Comparison of ENCODE assay signal across 23 cellular contexts in the genomic region with DNA sequence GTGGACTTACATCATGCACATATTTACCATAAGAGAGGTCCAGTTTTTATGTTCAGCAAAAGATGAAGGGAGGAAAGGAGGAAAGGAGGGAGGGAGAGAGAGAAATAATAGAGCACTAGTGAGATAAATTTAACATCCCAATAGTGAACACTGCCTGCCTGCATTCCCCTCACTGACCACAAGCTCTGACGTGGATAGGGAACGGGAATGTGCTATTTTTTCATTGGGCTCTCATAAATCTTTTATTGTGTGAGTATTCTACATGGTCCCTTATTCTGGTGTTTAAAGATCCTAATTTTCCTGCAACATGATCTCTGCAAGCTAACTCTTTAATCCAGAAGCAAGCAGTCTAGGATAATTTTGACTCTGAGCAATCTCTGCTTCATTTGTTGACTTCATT.
DNase-seq lines count a peak whose midpoint lies in the region; ATAC-seq, FAIRE-seq and TF ChIP-seq lines count a peak whose summit lies in the region.
"Had no signal": no experiment of that assay in that cellular context is flagged by ENCODE, and none has a peak within 500 bp of the region (broad histone marks: within the 10 kb centered on the region; RNA-seq: fewer than 3 reads in every experiment).

No MANE protein-coding gene starts in this region.

- H3K27ac ChIP-seq in PC-3 (ENCODE audit: low read length) (peak overlapping the region; percentile 90), H1 (ENCODE audit: low read depth, low read length) (no peak overlapping the region)
- H3K27ac ChIP-seq: breast epithelium, epithelial cell of prostate had no signal

- H3K18ac ChIP-seq in H1 (ENCODE audit: extremely low read depth, low read length) = no peak overlapping the region

- H3K4me3 Mint-ChIP-seq in neural crest cell = no peak overlapping the region
- H3K4me3 Mint-ChIP-seq: activated naive CD8-positive, alpha-beta T cell treated with anti-CD3 and anti-CD28 coated beads, Interleukin-2, amount 10 ng/mL, durations not matched to agents 7 days and 5 days; stimulated activated naive CD8-positive, alpha-beta T cell treated with anti-CD3 and anti-CD28 coated beads, Interleukin-15, amount 100 ng/mL, for 72 hours had no signal

- no peak overlapping the region for H2BK5ac ChIP-seq in H1 (ENCODE audit: low read depth, low read length)

- no peak overlapping the region for H2BK120ac ChIP-seq in H1 (replicated peaks; ENCODE audit: low read depth, low read length)

- no peak overlapping the region for H4K8ac ChIP-seq in H1 (ENCODE audit: extremely low read depth, insufficient read depth, low read length)

- peaks cover 10% of the 10 kb centered on the region for H3F3A ChIP-seq in PC-3 (ENCODE audit: low read length, unreplicated experiment)

- TF ChIP-seq POLR2A in H1 (IDR thresholded peaks at IDR 0.05; ENCODE audit: control extremely low read depth in 1 of 2, low read depth in 2 of 2, low read length in 2 of 2) = no peak

- POLR2A ChIA-PET in PC-3 (lab: Charles Lee; ENCODE audit: unreplicated experiment) = no interaction called here
- POLR2A ChIA-PET in H1 (lab: Charles Lee; ENCODE audit: partially characterized antibody) = interaction anchor here (1.9 kb wide), 1 partner anchor 83 kb away, joined by 4 read pairs; a partner anchor contains a TSS

- H3K9me2 ChIP-seq in PC-3 (replicated peaks; ENCODE audit: low read length) = no peaks in the 10 kb centered on the region

- peaks cover 21% of the 10 kb centered on the region for H3K36me3 Mint-ChIP-seq in neural crest cell (ENCODE audit: low read depth)

- H2AFZ ChIP-seq in PC-3 (ENCODE audit: low read length) (0 out of 2 replicates have a peak overlapping the region, but pooled peaks have one; percentile 6), H1 (ENCODE audit: low read length) (no peak overlapping the region)

- CTCF ChIA-PET in PC-3 (lab: Charles Lee) (interaction anchor here (1.0 kb wide), 1 partner anchor 145 kb away, joined by 3 read pairs; no protein-coding TSS in a partner anchor), H1 (lab: Charles Lee; ENCODE audit: partially characterized antibody) (interaction anchor here (1.0 to 1.8 kb wide), 4 partner anchors 10 to 21 kb away, joined by 3 to 5 read pairs (median 3); no protein-coding TSS in a partner anchor)

- no TSS peak for BruUV-seq in PC-3 (replicated peaks; lab: Mats Ljungman, UMichigan)

- H3K27ac Mint-ChIP-seq in neural crest cell (ENCODE audit: unreplicated experiment) = no peak overlapping the region
- H3K27ac Mint-ChIP-seq: activated naive CD8-positive, alpha-beta T cell treated with anti-CD3 and anti-CD28 coated beads, Interleukin-2, amount 10 ng/mL, durations not matched to agents 7 days and 5 days; activated T-helper 2 cell treated with anti-CD3 and anti-CD28 coated beads, Interferon-gamma antibody, Interleukin-2, Interleukin-4, amounts not matched to agents 10 μg/mL and 5 μg/mL and 100 μg/mL, durations not matched to agents 14 hours and 24 hours and 36 hours had no signal

- intact Hi-C loops in PC-3 (cut with micrococcal nuclease) = loop anchor here (1.0 to 10.0 kb wide), 3 partner anchors 34 to 210 kb away; a partner anchor contains a TSS

- H2BK20ac ChIP-seq in H1 (ENCODE audit: low read length) = no peak overlapping the region

- no peak for TF ChIP-seq RAD21 in H1 (IDR thresholded peaks at IDR 0.05 in 1 of 2, conservative IDR thresholded peaks at IDR 0.05 in 1 of 2; ENCODE audit: low read depth in 2 of 2, low read length in 2 of 2)

- TF ChIP-seq CTCF in PC-3 (conservative IDR thresholded peaks at IDR 0.05; ENCODE audit: low read depth, low read length) = peak; percentile 11; the same call in 1 of the 2 replicates
- peak in 2 of 3 experiments; percentile 1 to 25; a peak in 1 of 4 replicates for TF ChIP-seq CTCF in H1 (IDR thresholded peaks at IDR 0.05; ENCODE audit: control extremely low read depth in 1 of 3, insufficient read depth in 1 of 3, low read depth in 1 of 3, low read length in 3 of 3)
- TF ChIP-seq CTCF in neural crest cell (conservative IDR thresholded peaks at IDR 0.05) = peak; percentile 40

- H3K4ac ChIP-seq in H1 (replicated peaks; ENCODE audit: insufficient read length, low read depth, low read length) = no peak overlapping the region

- no peaks in the 10 kb centered on the region for H3K79me2 ChIP-seq in PC-3 (ENCODE audit: low read length)
- no peaks in the 10 kb centered on the region for H3K79me2 ChIP-seq in H1 (ENCODE audit: control insufficient read depth in 1 of 2, insufficient read depth in 2 of 2, low read length in 2 of 2)

- H2AK5ac ChIP-seq in H1 (ENCODE audit: low read depth, low read length) = no peak overlapping the region

- H3K79me1 ChIP-seq in H1 (ENCODE audit: low read depth, low read length) = no peaks in the 10 kb centered on the region

- DNase-seq in GM03348 (ENCODE audit: low spot score) = peak; percentile 44
- DNase-seq in PC-3 = peak; percentile 79
- no peak for DNase-seq in H1 (ENCODE audit: low read depth in 1 of 2, low spot score in 2 of 2)
- DNase-seq in neural crest cell (ENCODE audit: low read depth, low spot score) = no peak
- no peak for DNase-seq in NAMALWA (ENCODE audit: low spot score)
- no peak for DNase-seq in COLO829 (ENCODE audit: low spot score)
- DNase-seq: activated naive CD8-positive, alpha-beta T cell treated with anti-CD3 and anti-CD28 coated beads, Interleukin-2, amount 10 ng/mL, durations not matched to agents 7 days and 5 days; dermis blood vessel endothelial cell; DND-41; left colon; mesendoderm; NCI-H2171 treated with DMSO at 0.1 percent for 48 hours; NCI-H526 treated with DMSO at 0.1 percent for 48 hours; Right ventricle myocardium superior; stimulated activated CD4-positive, alpha-beta T cell treated with anti-CD3 and anti-CD28 coated beads, Interleukin-4, amount 100 ng/mL, for 24 hours; stimulated activated naive CD8-positive, alpha-beta T cell treated with anti-CD3 and anti-CD28 coated beads, Interleukin-15, amount 100 ng/mL, for 72 hours had no signal

- H2BK15ac ChIP-seq in H1 (ENCODE audit: low read length) = no peak overlapping the region

- no peaks in the 10 kb centered on the region for H3K27me3 Mint-ChIP-seq in neural crest cell (ENCODE audit: low read depth)
- H3K27me3 Mint-ChIP-seq: activated naive CD8-positive, alpha-beta T cell treated with anti-CD3 and anti-CD28 coated beads, Interleukin-2, amount 10 ng/mL, durations not matched to agents 7 days and 5 days; stimulated activated naive CD8-positive, alpha-beta T cell treated with anti-CD3 and anti-CD28 coated beads, Interleukin-15, amount 100 ng/mL, for 72 hours had no signal

- H3K9me3 ChIP-seq in PC-3 (ENCODE audit: low read length) (no peaks in the 10 kb centered on the region), H1 (ENCODE audit: insufficient read depth in 2 of 2, low read depth in 1 of 2, low read length in 1 of 2) (no peaks in the 10 kb centered on the region)
- H3K9me3 ChIP-seq: breast epithelium, tibial nerve had no signal

- no peak overlapping the region for H3K14ac ChIP-seq in H1 (ENCODE audit: insufficient read length)

- peaks cover 15% of the 10 kb centered on the region for H3K4me1 Mint-ChIP-seq in neural crest cell

- ATAC-seq in PC-3 (peak; percentile 78), HG03025 (IDR thresholded peaks at IDR 0.05; ENCODE audit: low FRiP score, unreplicated experiment) (no peak), HG03135 (IDR thresholded peaks at IDR 0.05; ENCODE audit: unreplicated experiment) (no peak)
- ATAC-seq: left colon; stimulated activated naive CD8-positive, alpha-beta T cell treated with anti-CD3 and anti-CD28 coated beads, Interleukin-15, amount 100 ng/mL, for 72 hours had no signal

- peak overlapping the region; percentile 28 for H3K4me2 ChIP-seq in PC-3 (ENCODE audit: low read length)
- H3K4me2 ChIP-seq in H1 (ENCODE audit: insufficient read depth in 1 of 2, low read depth in 2 of 2, low read length in 2 of 2) = no peak overlapping the region

- H4K91ac ChIP-seq in H1 (replicated peaks; ENCODE audit: insufficient read length, low read length) = no peak overlapping the region

- H3K27me3 ChIP-seq in PC-3 (ENCODE audit: low read length) (no peaks in the 10 kb centered on the region), H1 (replicated peaks in 1 of 4; ENCODE audit: control insufficient read depth in 3 of 4, extremely low read depth in 1 of 4, insufficient read depth in 3 of 4, low read length in 3 of 4) (no peaks in the 10 kb centered on the region)
- H3K27me3 ChIP-seq: breast epithelium, tibial nerve had no signal

- no peak overlapping the region for H3K23ac ChIP-seq in H1 (ENCODE audit: insufficient read length)

- WGBS in H1 (ENCODE audit: extremely low coverage in 1 of 2, insufficient coverage in 1 of 2, insufficient read length in 1 of 2, insufficient replicate concordance in 2 of 2, low coverage in 1 of 2, low lambda C conversion rate in 2 of 2, missing lambda C conversion rate in 1 of 2), 2 experiments = 36% methylated on average over 2 of the region's 2 CpGs; no CpG with 5 or more reads in 1 of the 2 experiments

- no peak overlapping the region for H4K5ac ChIP-seq in H1 (ENCODE audit: insufficient read length, low read depth, low read length)

- no peak overlapping the region for H2BK12ac ChIP-seq in H1 (ENCODE audit: low read depth, low read length)

- H3K23me2 ChIP-seq in H1 (ENCODE audit: low read depth, low read length) = no peaks in the 10 kb centered on the region

- TF ChIP-seq EP300 in H1 (IDR thresholded peaks at IDR 0.05; ENCODE audit: borderline replicate concordance in 1 of 2, low read depth in 2 of 2, low read length in 2 of 2) = no peak

- H3K4me1 ChIP-seq in PC-3 (ENCODE audit: insufficient read depth, low read length) = peaks cover 42% of the 10 kb centered on the region
- H3K4me1 ChIP-seq in H1 (replicated peaks in 1 of 4; ENCODE audit: control insufficient read depth in 3 of 4, insufficient read depth in 4 of 4, low read length in 3 of 4) = peaks cover 0 to 4% (median 2%) of the 10 kb centered on the region in 4 experiments; a peak in 3 of 7 replicates
- H3K4me1 ChIP-seq: breast epithelium, tibial nerve had no signal

- no peaks in the 10 kb centered on the region for H3K9me3 Mint-ChIP-seq in neural crest cell
- H3K9me3 Mint-ChIP-seq: activated naive CD8-positive, alpha-beta T cell treated with anti-CD3 and anti-CD28 coated beads, Interleukin-2, amount 10 ng/mL, durations not matched to agents 7 days and 5 days; activated T-helper 2 cell treated with anti-CD3 and anti-CD28 coated beads, Interferon-gamma antibody, Interleukin-2, Interleukin-4, amounts not matched to agents 10 μg/mL and 5 μg/mL and 100 μg/mL, durations not matched to agents 14 hours and 24 hours and 36 hours; stimulated activated naive CD8-positive, alpha-beta T cell treated with anti-CD3 and anti-CD28 coated beads, Interleukin-15, amount 100 ng/mL, for 72 hours had no signal

- peak; percentile 55 for FAIRE-seq in H1 (lab: Jason Lieb, UNC)
- FAIRE-seq: frontal cortex had no signal

- H3K4me3 ChIP-seq in PC-3 (ENCODE audit: low read length) = no peak overlapping the region
- no peak overlapping the region for H3K4me3 ChIP-seq in H1 (ENCODE audit: extremely low read depth in 1 of 4, insufficient read depth in 2 of 4, low read depth in 3 of 4, low read length in 4 of 4)
- H3K4me3 ChIP-seq: breast epithelium, tibial nerve had no signal

- no peak overlapping the region for H3K56ac ChIP-seq in H1 (replicated peaks; ENCODE audit: insufficient read length, low read depth, low read length)

- no peaks in the 10 kb centered on the region for H4K20me1 ChIP-seq in PC-3 (ENCODE audit: low read length)
- no peaks in the 10 kb centered on the region for H4K20me1 ChIP-seq in H1 (replicated peaks in 1 of 2; ENCODE audit: control insufficient read depth in 1 of 2, insufficient read depth in 2 of 2, low read length in 2 of 2)

- H3K9ac ChIP-seq in PC-3 (ENCODE audit: low read length) (peak overlapping the region; percentile 64), H1 (replicated peaks in 1 of 4; ENCODE audit: extremely low read depth in 1 of 4, low read depth in 3 of 4, low read length in 3 of 4) (no peak overlapping the region)

- peaks cover 48% of the 10 kb centered on the region for H3K36me3 ChIP-seq in PC-3 (ENCODE audit: low read depth, low read length)
- peaks cover 0 to 3% (median 1%) of the 10 kb centered on the region in 4 experiments; a peak in 2 of 8 replicates for H3K36me3 ChIP-seq in H1 (ENCODE audit: control insufficient read depth in 2 of 4, insufficient read depth in 4 of 4, low read length in 3 of 4)
- H3K36me3 ChIP-seq: breast epithelium had no signal

Comparison
In these comparisons a context has a peak if more than half of its experiments do, and no peak if none do; other contexts are left out.
1. DNase-seq: peak in GM03348 (single experiment) and PC-3 (single experiment); none in H1 (0 of 2), neural crest cell (single experiment), NAMALWA (single experiment) and COLO829 (single experiment).
2. Peak in every context shown above with its lines, with median percentiles within 50 percentile points of each other: CTCF ChIP-seq.